1 cellular context compared by ENCODE assay signal in genomic region chr15:75453703-75454470, GRCh38.
TF ChIP-seq lines count a peak whose summit lies in the region.

No MANE protein-coding gene starts in this region.

TF ChIP-seq in K562, 482 proteins besides CTCF, POLR2A, EP300 and RAD21 (continued from another document):
- TF ChIP-seq ZFP91 (CRISPR knock-in tag; IDR thresholded peaks at IDR 0.05) (no peak), HNRNPLL (IDR thresholded peaks at IDR 0.05; ENCODE audit: low read depth, low read length, poor library complexity, severe bottlenecking) (peak; percentile 74), KDM2B (CRISPR knock-in tag; IDR thresholded peaks at IDR 0.05) (0 out of 2 replicates have a peak, but pooled peaks have one; percentile 78), NCOA1 (IDR thresholded peaks at IDR 0.05; ENCODE audit: low read depth) (no peak), CREB3L1 (IDR thresholded peaks at IDR 0.05; ENCODE audit: borderline replicate concordance, low read depth) (peak; percentile 69; the same call in 1 of the 2 replicates), RNF2 (IDR thresholded peaks at IDR 0.05) (peak; percentile 83; the same call in 1 of the 2 replicates), ZNF277 (CRISPR knock-in tag; IDR thresholded peaks at IDR 0.05; ENCODE audit: borderline replicate concordance) (no peak), ZNF263 (CRISPR knock-in tag; IDR thresholded peaks at IDR 0.05; ENCODE audit: borderline replicate concordance) (peak; percentile 51; the same call in 1 of the 2 replicates), ZBTB2 (IDR thresholded peaks at IDR 0.05) (peak; percentile 24; the same call in 1 of the 2 replicates), ZNF586 (CRISPR knock-in tag; conservative IDR thresholded peaks at IDR 0.05) (no peak), ZKSCAN3 (CRISPR knock-in tag; IDR thresholded peaks at IDR 0.05) (no peak), SMARCA5 (IDR thresholded peaks at IDR 0.05) (no peak), ZNF280A (IDR thresholded peaks at IDR 0.05; ENCODE audit: low read depth, partially characterized antibody) (no peak), ZFP30 (CRISPR knock-in tag; IDR thresholded peaks at IDR 0.05; ENCODE audit: borderline replicate concordance) (no peak), TAF15 (IDR thresholded peaks at IDR 0.05; ENCODE audit: low read depth, low read length) (no peak), GTF2E2 (tag; IDR thresholded peaks at IDR 0.05) (no peak), USF1 (CRISPR knock-in tag; IDR thresholded peaks at IDR 0.05) (peak; percentile 42; the same call in 1 of the 2 replicates), ATF7 (IDR thresholded peaks at IDR 0.05) (peak; percentile 95), THAP7 (CRISPR knock-in tag; IDR thresholded peaks at IDR 0.05) (0 out of 2 replicates have a peak, but pooled peaks have one; percentile 43), ZNF511 (CRISPR knock-in tag; IDR thresholded peaks at IDR 0.05) (peak; percentile 76), BACH1 (tag; IDR thresholded peaks at IDR 0.05) (no peak), ZBTB12 (CRISPR knock-in tag; IDR thresholded peaks at IDR 0.05) (0 out of 2 replicates have a peak, but pooled peaks have one; percentile 49), ZNF639 (CRISPR knock-in tag; conservative IDR thresholded peaks at IDR 0.05 in 1 of 2, IDR thresholded peaks at IDR 0.05 in 1 of 2) (peak in 1 of 2 experiments; percentile 98; a peak in 2 of 4 replicates), POLR2H (tag; IDR thresholded peaks at IDR 0.05; ENCODE audit: low read depth) (peak; percentile 83), HLTF (IDR thresholded peaks at IDR 0.05) (0 out of 2 replicates have a peak, but pooled peaks have one; percentile 58), ZBTB8A (IDR thresholded peaks at IDR 0.05; ENCODE audit: partially characterized antibody) (no peak), MLLT1 (IDR thresholded peaks at IDR 0.05) (peak in 1 of 2 experiments; percentile 39; a peak in 1 of 4 replicates)
